Comparison of ENCODE assay signal across 9 cellular contexts in genomic region chr16:51971184-51971583, GRCh38.
DNase-seq lines count a peak whose midpoint lies in the region; ATAC-seq and TF ChIP-seq lines count a peak whose summit lies in the region.
"Had no signal": no experiment of that assay in that cellular context is flagged by ENCODE, and none has a peak within 500 bp of the region (broad histone marks: within the 10 kb centered on the region; RNA-seq: fewer than 3 reads in every experiment).

No MANE protein-coding gene starts in this region.

- DNase-seq in DMS53 (lab: John Stamatoyannopoulos, UW): peak; percentile 64
- DNase-seq in DMS53 treated with DMSO at 0.1 percent for 48 hours (lab: John Stamatoyannopoulos, UW; ENCODE audit: unreplicated experiment): no peak
- DNase-seq in NCI-H526 (lab: John Stamatoyannopoulos, UW): peak; percentile 28 to 62
- no peak for DNase-seq in dorsolateral prefrontal cortex
- DNase-seq in retinal pigment epithelial cell (ENCODE audit: low read depth): no peak
- DNase-seq in stimulated activated CD4-positive, alpha-beta T cell treated with anti-CD3 and anti-CD28 coated beads, Interleukin-2, amount 100 ng/mL, for 24 hours: no peak
- no peak for DNase-seq in NK-92 treated with Interleukin-12 subunit alpha and Interleukin-12 subunit beta, amount 100 ng/mL, for 24 hours (lab: John Stamatoyannopoulos, UW)
- DNase-seq: left colon had no signal

- H3K27ac ChIP-seq in dorsolateral prefrontal cortex: no peak overlapping the region

- peaks cover 0 to 10% (median 0%) of the 10 kb centered on the region in 45 donors for H3K27me3 ChIP-seq in dorsolateral prefrontal cortex

- TF ChIP-seq CTCF in dorsolateral prefrontal cortex (IDR thresholded peaks at IDR 0.05 in 54 of 56, conservative IDR thresholded peaks at IDR 0.05 in 2 of 56; ENCODE audit: low read depth in 1 of 56, partially characterized antibody in 56 of 56) (peak in 45 of 56 donors; percentile 14 to 62 (median 43)), retinal pigment epithelial cell (conservative IDR thresholded peaks at IDR 0.05; ENCODE audit: low read depth, low read length) (peak; percentile 63)

- intact Hi-C loops in dorsolateral prefrontal cortex (cut with DNase I): no loop called here

- no peak overlapping the region for H3K4me3 ChIP-seq in dorsolateral prefrontal cortex
- H3K4me3 ChIP-seq in retinal pigment epithelial cell (ENCODE audit: low read length): no peak overlapping the region

- ATAC-seq in GM18909 (IDR thresholded peaks at IDR 0.05; ENCODE audit: poor library complexity, unreplicated experiment): no peak
- ATAC-seq: left colon had no signal

Comparison
In these comparisons a context has a peak if more than half of its experiments do, and no peak if none do; other contexts are left out.
1. DNase-seq: peak in DMS53 (single experiment) and NCI-H526 (2 of 2); none in DMS53 treated with DMSO at 0.1 percent for 48 hours (single experiment), dorsolateral prefrontal cortex (0 of 10), retinal pigment epithelial cell (single experiment), stimulated activated CD4-positive, alpha-beta T cell treated with anti-CD3 and anti-CD28 coated beads, Interleukin-2, amount 100 ng/mL, for 24 hours (0 of 2) and NK-92 treated with Interleukin-12 subunit alpha and Interleukin-12 subunit beta, amount 100 ng/mL, for 24 hours (single experiment).